15 cellular contexts compared by ENCODE assay signal in the genomic region with DNA sequence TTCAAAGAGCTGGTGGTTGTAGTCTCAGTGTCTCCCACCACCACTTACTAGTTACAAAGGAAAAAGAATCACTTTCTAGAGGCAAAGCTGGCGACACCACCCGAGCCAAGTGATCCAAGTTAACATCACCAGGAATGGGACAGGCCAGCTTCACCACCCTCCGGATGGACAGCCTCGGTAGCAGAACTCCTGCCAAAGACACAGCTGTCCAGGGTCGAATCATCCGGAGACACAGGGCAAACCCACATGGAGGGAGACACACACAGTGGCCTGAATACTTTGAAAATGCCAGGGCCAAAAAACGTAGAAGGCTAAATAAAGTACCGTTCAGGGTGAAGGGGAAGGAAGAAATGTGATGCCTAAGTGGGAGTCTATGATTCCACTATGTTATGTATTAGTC. TPM values are rescaled to one million over a fixed set of nuclear protein-coding genes. Genes with fewer than 3 reads are reported as not detected.
A peak's percentile ranks its signal among the peaks of the same experiment; 100 is the strongest.
DNase-seq lines count a peak whose midpoint lies in the region; ATAC-seq and TF ChIP-seq lines count a peak whose summit lies in the region.
"Had no signal": no experiment of that assay in that cellular context is flagged by ENCODE, and none has a peak within 500 bp of the region (broad histone marks: within the 10 kb centered on the region; RNA-seq: fewer than 3 reads in every experiment).

No MANE protein-coding gene starts in this region.

- no peaks in the 10 kb centered on the region for H3K79me1 ChIP-seq in mesenchymal stem cell (replicated peaks; ENCODE audit: low read length, poor library complexity, severe bottlenecking)

- peaks cover 5% of the 10 kb centered on the region for H3K9me3 ChIP-seq in mesenchymal stem cell (ENCODE audit: control insufficient read depth, low read length)

- WGBS in mesenchymal stem cell = 76% methylated on average over 6 of the region's 8 CpGs

- H4K8ac ChIP-seq in mesenchymal stem cell (ENCODE audit: low read length) = no peak overlapping the region

- H2BK15ac ChIP-seq in mesenchymal stem cell (ENCODE audit: low read depth, poor library complexity, severe bottlenecking) = no peak overlapping the region

- peaks cover 40 to 48% of the 10 kb centered on the region in 2 experiments for H3K27me3 ChIP-seq in mesenchymal stem cell (ENCODE audit: control insufficient read depth in 1 of 2, insufficient read depth in 1 of 2, low read length in 2 of 2)

- no peak overlapping the region for H2BK120ac ChIP-seq in mesenchymal stem cell (ENCODE audit: low read depth, low read length)

- no peak overlapping the region for H3K9ac ChIP-seq in mesenchymal stem cell (ENCODE audit: low read length)

- no peak for TF ChIP-seq CTCF in type B pancreatic cell (conservative IDR thresholded peaks at IDR 0.05)

- peaks cover 13% of the 10 kb centered on the region for H3K4me1 Mint-ChIP-seq in activated T-helper 17 cell treated with anti-CD3 and anti-CD28 coated beads, Interleukin-2, amount 50 U/mL, for 72 hours
- H3K4me1 Mint-ChIP-seq in type B pancreatic cell (ENCODE audit: unreplicated experiment) = no peaks in the 10 kb centered on the region

- peaks cover 0 to 3% of the 10 kb centered on the region in 2 experiments for H3K36me3 ChIP-seq in mesenchymal stem cell (ENCODE audit: control insufficient read depth in 1 of 2, insufficient read depth in 2 of 2, low read depth in 1 of 2, low read length in 2 of 2)
- H3K36me3 ChIP-seq: HAP-1 had no signal

- no peaks in the 10 kb centered on the region for H3K4me1 ChIP-seq in mesenchymal stem cell (ENCODE audit: control insufficient read depth, insufficient read depth, low read depth, low read length)
- H3K4me1 ChIP-seq: A549, HAP-1 had no signal

- DNase-seq in AG20443 (ENCODE audit: low spot score) (peak; percentile 5), mesenchymal stem cell (no peak), type B pancreatic cell (ENCODE audit: extremely low spot score, unreplicated experiment) (peak; percentile 52), COLO829 (ENCODE audit: low spot score) (no peak), DMS153 treated with DMSO at 0.1 percent for 48 hours (lab: John Stamatoyannopoulos, UW; ENCODE audit: unreplicated experiment) (no peak)
- DNase-seq: CD8-positive, alpha-beta memory T cell had no signal

- no peak overlapping the region for H3K4ac ChIP-seq in mesenchymal stem cell (ENCODE audit: low read depth in 1 of 2, low read length in 2 of 2)

- H2BK5ac ChIP-seq in mesenchymal stem cell (ENCODE audit: low read depth, low read length, poor library complexity, severe bottlenecking) = no peak overlapping the region

- H2BK12ac ChIP-seq in mesenchymal stem cell (ENCODE audit: low read length in 2 of 2) = no peak overlapping the region

- no peak overlapping the region for H3K27ac ChIP-seq in mesenchymal stem cell (ENCODE audit: low read length, poor library complexity, severe bottlenecking)
- H3K27ac ChIP-seq: A549 had no signal

- no peak overlapping the region for H3K18ac ChIP-seq in mesenchymal stem cell (ENCODE audit: low read depth in 1 of 2, low read length in 2 of 2)

- peaks cover 8% of the 10 kb centered on the region for H3K9me3 Mint-ChIP-seq in activated T-helper 17 cell treated with anti-CD3 and anti-CD28 coated beads, Interleukin-2, amount 50 U/mL, for 72 hours
- peaks cover 11% of the 10 kb centered on the region for H3K9me3 Mint-ChIP-seq in type B pancreatic cell

- H2AK5ac ChIP-seq in mesenchymal stem cell (ENCODE audit: low read length, severe bottlenecking) = no peak overlapping the region

- H3K4me3 Mint-ChIP-seq in activated T-helper 17 cell treated with anti-CD3 and anti-CD28 coated beads, Interleukin-2, amount 50 U/mL, for 72 hours = no peak overlapping the region
- H3K4me3 Mint-ChIP-seq in type B pancreatic cell = no peak overlapping the region
- H3K4me3 Mint-ChIP-seq: CD14-positive monocyte; CD8-positive, alpha-beta memory T cell had no signal

- no peak overlapping the region for H3K14ac ChIP-seq in mesenchymal stem cell (ENCODE audit: low read length in 2 of 2)

- H3K27me3 Mint-ChIP-seq in activated T-helper 17 cell treated with anti-CD3 and anti-CD28 coated beads, Interleukin-2, amount 50 U/mL, for 72 hours = no peaks in the 10 kb centered on the region
- H3K27me3 Mint-ChIP-seq in type B pancreatic cell = peaks cover 47% of the 10 kb centered on the region

- ATAC-seq in activated T-helper 17 cell treated with anti-CD3 and anti-CD28 coated beads, Interleukin-2, amount 50 U/mL, for 72 hours (replicated peaks) = no peak
- ATAC-seq: A549 had no signal

- no peak overlapping the region for H3K4me3 ChIP-seq in mesenchymal stem cell (ENCODE audit: insufficient read depth in 1 of 2, low read depth in 1 of 2, low read length in 2 of 2)
- H3K4me3 ChIP-seq: A549, HAP-1 had no signal

- no peak overlapping the region for H2AFZ ChIP-seq in mesenchymal stem cell (ENCODE audit: low read depth, low read length)

- H4K91ac ChIP-seq in mesenchymal stem cell (ENCODE audit: low read length) = peak overlapping the region; percentile 27

- H3K36me3 Mint-ChIP-seq in activated T-helper 17 cell treated with anti-CD3 and anti-CD28 coated beads, Interleukin-2, amount 50 U/mL, for 72 hours (ENCODE audit: low read depth) = peaks cover 8% of the 10 kb centered on the region
- H3K36me3 Mint-ChIP-seq in type B pancreatic cell = no peaks in the 10 kb centered on the region

- no peak overlapping the region for H3K23ac ChIP-seq in mesenchymal stem cell (ENCODE audit: low read length in 2 of 2)

- H3K27ac Mint-ChIP-seq in activated T-helper 17 cell treated with anti-CD3 and anti-CD28 coated beads, Interleukin-2, amount 50 U/mL, for 72 hours = peak overlapping the region; percentile 50
- no peak overlapping the region for H3K27ac Mint-ChIP-seq in type B pancreatic cell
- H3K27ac Mint-ChIP-seq: CD8-positive, alpha-beta memory T cell had no signal

- no peak overlapping the region for H3K4me2 ChIP-seq in mesenchymal stem cell (ENCODE audit: low read length, poor library complexity, severe bottlenecking)
- H3K4me2 ChIP-seq: A549 had no signal

RNA-seq across cellular contexts. Expression of gene KCNQ1, which starts 33.1 kb away (rescaled TPM):
- total RNA-seq in activated T-helper 17 cell treated with anti-CD3 and anti-CD28 coated beads, Interleukin-2, amount 50 U/mL, for 72 hours = 1 to 10 TPM; 7.0 to 9.7 TPM
- polyA plus RNA-seq in mesenchymal stem cell (2013, experiment 1 of 2) = 0.03 TPM
- 0.03 TPM for polyA plus RNA-seq in mesenchymal stem cell (2013, experiment 2 of 2)
- total RNA-seq in type B pancreatic cell (ENCODE audit: low replicate concordance) = 3.7 and 4.8 TPM in 2 replicates
- total RNA-seq: Daoy, HT1080 had no signal
- polyA plus RNA-seq: AG04450, BJ had no signal

RNA-seq across cellular contexts. Expression of gene TRPM5, which starts 33.6 kb away (rescaled TPM):
- total RNA-seq in activated T-helper 17 cell treated with anti-CD3 and anti-CD28 coated beads, Interleukin-2, amount 50 U/mL, for 72 hours = not detected
- polyA plus RNA-seq in mesenchymal stem cell (2013, experiment 1 of 2) = not detected
- polyA plus RNA-seq in mesenchymal stem cell (2013, experiment 2 of 2) = not detected
- total RNA-seq in type B pancreatic cell (ENCODE audit: low replicate concordance) = 0.21 and 0.46 TPM in 2 replicates
- total RNA-seq: CD8-positive, alpha-beta memory T cell; H1 had no signal
- polyA plus RNA-seq: A549; AG04450; BJ; CD14-positive monocyte; CD8-positive, alpha-beta memory T cell had no signal

Comparison
In these comparisons a context has a peak if more than half of its experiments do, and no peak if none do; other contexts are left out.
1. DNase-seq: peak in AG20443 (single experiment) and type B pancreatic cell (single experiment); none in mesenchymal stem cell (single experiment), COLO829 (single experiment) and DMS153 treated with DMSO at 0.1 percent for 48 hours (single experiment).